In the genomic region with DNA sequence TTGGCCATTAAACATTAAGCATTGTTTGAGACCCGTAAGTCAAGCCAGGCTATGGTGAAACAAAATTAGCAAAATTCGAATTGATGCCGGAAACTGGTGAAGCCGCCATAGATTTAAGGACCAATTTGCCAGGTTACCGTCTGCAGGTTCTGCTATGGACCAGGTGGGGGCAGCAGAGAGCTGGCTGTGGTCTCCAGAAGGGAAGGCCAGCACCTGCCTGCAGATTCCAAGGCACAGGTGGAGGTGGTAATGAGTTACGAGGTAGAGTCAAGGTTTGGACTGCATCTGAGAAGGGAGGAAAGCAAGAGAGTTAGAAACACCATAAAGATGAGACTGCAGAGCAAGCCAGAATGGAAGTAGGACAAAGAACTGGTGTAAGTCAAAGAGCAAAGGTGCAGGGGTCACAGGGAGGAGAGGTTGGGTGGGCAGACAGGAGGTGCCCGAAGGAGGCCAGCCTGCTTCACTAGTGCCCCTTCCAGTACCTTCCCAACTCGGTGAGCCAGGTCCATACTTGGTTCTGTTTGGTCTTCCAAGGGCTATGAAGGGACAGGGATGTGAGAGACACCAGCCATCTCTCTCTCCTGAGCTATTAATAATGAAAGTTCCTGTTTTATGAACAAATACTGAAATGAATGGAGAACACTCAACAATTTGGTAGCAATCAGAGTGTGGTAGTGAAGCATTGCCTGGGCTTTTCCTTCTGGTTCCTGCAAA, we compare ENCODE assay signal across 7 cellular contexts.
DNase-seq lines count a peak whose midpoint lies in the region; ATAC-seq and TF ChIP-seq lines count a peak whose summit lies in the region.

No MANE protein-coding gene starts in this region.

- H3K36me3 Mint-ChIP-seq in T-helper 2 cell treated with Interferon-gamma antibody and Interleukin-4, amounts not matched to agents 5 μg/mL and 100 μg/mL, for 36 hours (ENCODE audit: low read depth) = no peaks in the 10 kb centered on the region
- H3K36me3 Mint-ChIP-seq in brain = no peaks in the 10 kb centered on the region

- intact Hi-C loops in left lung (cut with DNase I) = no loop called here

- TF ChIP-seq CTCF in GM12875 (IDR thresholded peaks at IDR 0.05; ENCODE audit: borderline replicate concordance, insufficient read depth, low read depth, low read length) = peak; percentile 91
- peak; percentile 54 to 89 for TF ChIP-seq CTCF in brain (conservative IDR thresholded peaks at IDR 0.05)
- peak; percentile 80 to 85 for TF ChIP-seq CTCF in left lung (IDR thresholded peaks at IDR 0.05)

- no peaks in the 10 kb centered on the region for H3K9me3 ChIP-seq in left lung

- H3K4me1 ChIP-seq in left lung = peaks cover 0 to 2% of the 10 kb centered on the region in 2 donors

- H3K9me3 Mint-ChIP-seq in T-helper 2 cell treated with Interferon-gamma antibody and Interleukin-4, amounts not matched to agents 5 μg/mL and 100 μg/mL, for 36 hours = no peaks in the 10 kb centered on the region
- peaks cover 0 to 6% (median 4%) of the 10 kb centered on the region in 5 experiments for H3K9me3 Mint-ChIP-seq in brain

- no peak overlapping the region for H3K4me3 ChIP-seq in GM12875 (ENCODE audit: low read depth, low read length)
- H3K4me3 ChIP-seq in left lung = no peak overlapping the region

- H3K27me3 Mint-ChIP-seq in T-helper 2 cell treated with Interferon-gamma antibody and Interleukin-4, amounts not matched to agents 5 μg/mL and 100 μg/mL, for 36 hours (ENCODE audit: low read depth) = peaks cover 6% of the 10 kb centered on the region
- H3K27me3 Mint-ChIP-seq in brain = peaks cover 4% of the 10 kb centered on the region

- peak; percentile 96 for ATAC-seq in GM21786 (IDR thresholded peaks at IDR 0.05; ENCODE audit: unreplicated experiment)
- peak; percentile 98 for ATAC-seq in left lung

- DNase-seq in KG1 (lab: John Stamatoyannopoulos, UW) (peak; percentile 3), left lung (peak; percentile 40 to 72)
- peak; percentile 19 for DNase-seq in T-helper 2 cell treated with Interferon-gamma antibody and Interleukin-4, amounts not matched to agents 5 μg/mL and 100 μg/mL, for 36 hours (ENCODE audit: low spot score)
- peak; percentile 3 for DNase-seq in stimulated activated CD8-positive, alpha-beta memory T cell treated with anti-CD3 and anti-CD28 coated beads, Interleukin-7, amount 100 ng/mL, for 24 hours (ENCODE audit: low read depth)

- H3K27me3 ChIP-seq in left lung = no peaks in the 10 kb centered on the region

- H3K27ac ChIP-seq in left lung = no peak overlapping the region

- no peak overlapping the region for H3K4me3 Mint-ChIP-seq in T-helper 2 cell treated with Interferon-gamma antibody and Interleukin-4, amounts not matched to agents 5 μg/mL and 100 μg/mL, for 36 hours
- no peak overlapping the region for H3K4me3 Mint-ChIP-seq in brain

- H3K36me3 ChIP-seq in left lung = no peaks in the 10 kb centered on the region

- no peak overlapping the region for H3K27ac Mint-ChIP-seq in T-helper 2 cell treated with Interferon-gamma antibody and Interleukin-4, amounts not matched to agents 5 μg/mL and 100 μg/mL, for 36 hours
- H3K27ac Mint-ChIP-seq in brain = no peak overlapping the region

- peaks cover 4% of the 10 kb centered on the region for H3K4me1 Mint-ChIP-seq in T-helper 2 cell treated with Interferon-gamma antibody and Interleukin-4, amounts not matched to agents 5 μg/mL and 100 μg/mL, for 36 hours (ENCODE audit: low read depth)
- no peaks in the 10 kb centered on the region for H3K4me1 Mint-ChIP-seq in brain

Comparison
In these comparisons a context has a peak if more than half of its experiments do, and no peak if none do; other contexts are left out.
1. DNase-seq: peak in every context shown above with its lines; median percentile 56 in left lung; 19 in T-helper 2 cell treated with Interferon-gamma antibody and Interleukin-4, amounts not matched to agents 5 μg/mL and 100 μg/mL, for 36 hours; 3 in KG1; 3 in stimulated activated CD8-positive, alpha-beta memory T cell treated with anti-CD3 and anti-CD28 coated beads, Interleukin-7, amount 100 ng/mL, for 24 hours.